ENCODE assay signal across 9 cellular contexts in genomic region chr17:59154335-59154720, GRCh38. TPM values are rescaled to one million over a fixed set of nuclear protein-coding genes. Genes with fewer than 3 reads are reported as not detected.
DNase-seq lines count a peak whose midpoint lies in the region; ATAC-seq, FAIRE-seq and TF ChIP-seq lines count a peak whose summit lies in the region.
"Had no signal": no experiment of that assay in that cellular context is flagged by ENCODE, and none has a peak within 500 bp of the region (broad histone marks: within the 10 kb centered on the region; RNA-seq: fewer than 3 reads in every experiment).

No MANE protein-coding gene starts in this region.

- no peak for FAIRE-seq in RCC 7860 (lab: Jason Lieb, UNC)

- no peak overlapping the region for H3K4me3 Mint-ChIP-seq in MCF 10A (ENCODE audit: unreplicated experiment)
- H3K4me3 Mint-ChIP-seq: stimulated activated naive CD8-positive, alpha-beta T cell treated with anti-CD3 and anti-CD28 coated beads, Interleukin-15, amount 100 ng/mL, for 72 hours had no signal

- TF ChIP-seq POLR2A in GM18526 (IDR thresholded peaks at IDR 0.05; ENCODE audit: extremely low read depth, insufficient read length): peak; percentile 7

- no peak for TF ChIP-seq CTCF in MCF 10A (IDR thresholded peaks at IDR 0.05; ENCODE audit: unreplicated experiment)

- no peaks in the 10 kb centered on the region for H3K9me3 Mint-ChIP-seq in MCF 10A (ENCODE audit: unreplicated experiment)
- H3K9me3 Mint-ChIP-seq: stimulated activated naive CD8-positive, alpha-beta T cell treated with anti-CD3 and anti-CD28 coated beads, Interleukin-15, amount 100 ng/mL, for 72 hours had no signal

- no peaks in the 10 kb centered on the region for H3K27me3 Mint-ChIP-seq in MCF 10A (ENCODE audit: insufficient read depth, unreplicated experiment)
- H3K27me3 Mint-ChIP-seq: stimulated activated naive CD8-positive, alpha-beta T cell treated with anti-CD3 and anti-CD28 coated beads, Interleukin-15, amount 100 ng/mL, for 72 hours had no signal

- intact Hi-C loops in MCF 10A (cut with micrococcal nuclease): loop anchor here (2.0 kb wide), 1 partner anchor 48 kb away; the partner anchor contains the start of gene TRIM37

- H3K4me1 Mint-ChIP-seq in MCF 10A (ENCODE audit: insufficient read depth, unreplicated experiment): peaks cover 44% of the 10 kb centered on the region

- peak; percentile 30 for DNase-seq in AG20443 (ENCODE audit: low spot score)
- DNase-seq in RCC 7860 (ENCODE audit: low spot score): peak; percentile 30
- DNase-seq in MCF 10A (ENCODE audit: unreplicated experiment): peak; percentile 57
- DNase-seq in left kidney (ENCODE audit: low read depth, low spot score): peak; percentile 80
- peak; percentile 27 to 28 for DNase-seq in stimulated activated CD4-positive, alpha-beta T cell treated with anti-CD3 and anti-CD28 coated beads, Interleukin-4, amount 100 ng/mL, for 48 hours (ENCODE audit: low read depth in 2 of 2)

- BruUV-seq in MCF 10A (replicated peaks; lab: Mats Ljungman, UMichigan): no TSS peak

- CTCF ChIA-PET in MCF 10A (lab: Yijun Ruan, JAX): interaction anchor here (0.5 to 1.3 kb wide), 3 partner anchors 8 to 553 kb away, joined by 3 to 6 read pairs (median 3); partner anchors contain the start of genes PTRH2 and VMP1

- ATAC-seq in HG02588 (IDR thresholded peaks at IDR 0.05; ENCODE audit: unreplicated experiment) (no peak), HG02852 (IDR thresholded peaks at IDR 0.05; ENCODE audit: unreplicated experiment) (no peak)

- peaks cover 6% of the 10 kb centered on the region for H3K36me3 Mint-ChIP-seq in MCF 10A (ENCODE audit: insufficient read depth, unreplicated experiment)

- H3K27ac Mint-ChIP-seq in MCF 10A (ENCODE audit: low read depth, unreplicated experiment): no peak overlapping the region

- POLR2A ChIA-PET in MCF 10A (lab: Yijun Ruan, JAX): interaction anchor here (0.7 to 3.2 kb wide), 13 partner anchors 12 to 802 kb away, joined by 3 to 56 read pairs (median 4); partner anchors contain the start of genes SMG8, SUPT4H1 and TRIM37

RNA-seq across cellular contexts. Expression of gene SKA2, which starts 0.7 kb away (rescaled TPM):
- total RNA-seq in MCF 10A (2022): 54.6 and 57.5 TPM in 2 replicates

RNA-seq across cellular contexts. Expression of gene PRR11, which starts 1.2 kb away (rescaled TPM):
- total RNA-seq in MCF 10A (2022): 35.7 and 48.5 TPM in 2 replicates

RNA-seq across cellular contexts. Expression of gene TRIM37, which starts 47.6 kb away (rescaled TPM):
- 38.9 and 39.8 TPM in 2 replicates for total RNA-seq in MCF 10A (2022)

RNA-seq across cellular contexts. Expression of gene SMG8, which starts 55.5 kb away (rescaled TPM):
- 12.0 and 15.1 TPM in 2 replicates for total RNA-seq in MCF 10A (2022)

Comparison
In these comparisons a context has a peak if more than half of its experiments do, and no peak if none do; other contexts are left out.
1. DNase-seq: peak in every context shown above with its lines; median percentile 80 in left kidney; 57 in MCF 10A; 30 in AG20443; 30 in RCC 7860; 28 in stimulated activated CD4-positive, alpha-beta T cell treated with anti-CD3 and anti-CD28 coated beads, Interleukin-4, amount 100 ng/mL, for 48 hours.